1 cellular context compared by ENCODE assay signal in genomic region chr4:82889287-82889686, GRCh38.
TF ChIP-seq lines count a peak whose summit lies in the region.

No MANE protein-coding gene starts in this region.

TF ChIP-seq in HepG2, 621 proteins besides CTCF, POLR2A, EP300 and RAD21 (continued from another document and continues in another):
- no peak for TF ChIP-seq GPBP1L1 (CRISPR knock-in tag; IDR thresholded peaks at IDR 0.05)
- no peak for TF ChIP-seq RBM39 (IDR thresholded peaks at IDR 0.05; ENCODE audit: low read depth, low read length, poor library complexity, severe bottlenecking)
- TF ChIP-seq AHR (CRISPR knock-in tag; IDR thresholded peaks at IDR 0.05), result no peak
- no peak for TF ChIP-seq ZFP62 (CRISPR knock-in tag; IDR thresholded peaks at IDR 0.05)
- TF ChIP-seq ZNF607 (CRISPR knock-in tag; IDR thresholded peaks at IDR 0.05; ENCODE audit: borderline replicate concordance), result no peak
- TF ChIP-seq HDAC1 (CRISPR knock-in tag; IDR thresholded peaks at IDR 0.05), result 0 out of 2 replicates have a peak, but pooled peaks have one; percentile 22
- no peak for TF ChIP-seq ZHX2 (IDR thresholded peaks at IDR 0.05; ENCODE audit: low read depth)
- TF ChIP-seq ZHX2 (CRISPR knock-in tag; IDR thresholded peaks at IDR 0.05; ENCODE audit: borderline replicate concordance), result no peak
- TF ChIP-seq MATR3 (CRISPR knock-in tag; IDR thresholded peaks at IDR 0.05), result no peak
- peak; percentile 47; the same call in 1 of the 2 replicates for TF ChIP-seq NFIC (IDR thresholded peaks at IDR 0.05; ENCODE audit: low read length)
- TF ChIP-seq ZNF441 (CRISPR knock-in tag; IDR thresholded peaks at IDR 0.05; ENCODE audit: borderline replicate concordance), result no peak
- TF ChIP-seq ATF4 (CRISPR knock-in tag; IDR thresholded peaks at IDR 0.05), result 0 out of 4 replicates have a peak, but pooled peaks of 1 of the 2 experiments have one; percentile 9
- no peak for TF ChIP-seq SMARCE1 (IDR thresholded peaks at IDR 0.05; ENCODE audit: borderline replicate concordance)
- peak in 1 of 2 experiments; percentile 50; a peak in 1 of 4 replicates for TF ChIP-seq REST (IDR thresholded peaks at IDR 0.05; ENCODE audit: borderline replicate concordance in 1 of 2, low read depth in 1 of 2, low read length in 2 of 2)
- TF ChIP-seq SP5 (CRISPR knock-in tag; IDR thresholded peaks at IDR 0.05; ENCODE audit: borderline replicate concordance, low read depth), result no peak
- TF ChIP-seq SNAPC5 (CRISPR knock-in tag; IDR thresholded peaks at IDR 0.05; ENCODE audit: borderline replicate concordance), result no peak
- no peak for TF ChIP-seq NFE2L2 (IDR thresholded peaks at IDR 0.05; ENCODE audit: low read length)
- no peak for TF ChIP-seq NRL (CRISPR knock-in tag; IDR thresholded peaks at IDR 0.05; ENCODE audit: borderline replicate concordance)
- TF ChIP-seq RBFOX2 (IDR thresholded peaks at IDR 0.05; ENCODE audit: low read depth, low read length), result peak; percentile 71; the same call in 1 of the 2 replicates
- 0 out of 2 replicates have a peak, but pooled peaks have one; percentile 29 for TF ChIP-seq NCOA2 (CRISPR knock-in tag; IDR thresholded peaks at IDR 0.05)
- TF ChIP-seq TAF15 (IDR thresholded peaks at IDR 0.05; ENCODE audit: low read depth, low read length, poor library complexity, severe bottlenecking), result no peak
- TF ChIP-seq CEBPZ (IDR thresholded peaks at IDR 0.05; ENCODE audit: low read length), result no peak
- peak; percentile 35; the same call in 1 of the 2 replicates for TF ChIP-seq SIN3A (IDR thresholded peaks at IDR 0.05; ENCODE audit: borderline replicate concordance, low read depth, low read length)
- TF ChIP-seq MYC (CRISPR knock-in tag; IDR thresholded peaks at IDR 0.05; ENCODE audit: borderline replicate concordance), result peak; percentile 30; the same call in 1 of the 2 replicates
- 0 out of 2 replicates have a peak, but pooled peaks have one; percentile 39 for TF ChIP-seq ZNF362 (CRISPR knock-in tag; IDR thresholded peaks at IDR 0.05; ENCODE audit: borderline replicate concordance)
- no peak for TF ChIP-seq PHF5A (CRISPR knock-in tag; IDR thresholded peaks at IDR 0.05; ENCODE audit: low read depth, unreplicated experiment)
- no peak for TF ChIP-seq SRY (CRISPR knock-in tag; IDR thresholded peaks at IDR 0.05)
- TF ChIP-seq THAP7 (CRISPR knock-in tag; IDR thresholded peaks at IDR 0.05), result no peak
- no peak for TF ChIP-seq KLF6 (CRISPR knock-in tag; IDR thresholded peaks at IDR 0.05)
- TF ChIP-seq KLF16 (CRISPR knock-in tag; IDR thresholded peaks at IDR 0.05), result no peak
- TF ChIP-seq ZBTB25 (CRISPR knock-in tag; IDR thresholded peaks at IDR 0.05), result no peak
- TF ChIP-seq ZFP36L2 (CRISPR knock-in tag; IDR thresholded peaks at IDR 0.05), result no peak
- no peak for TF ChIP-seq USF2 (IDR thresholded peaks at IDR 0.05; ENCODE audit: low read depth, low read length)
- TF ChIP-seq USF2 (CRISPR knock-in tag; IDR thresholded peaks at IDR 0.05; ENCODE audit: borderline replicate concordance), result no peak
- no peak for TF ChIP-seq GATAD1 (CRISPR knock-in tag; IDR thresholded peaks at IDR 0.05)
- TF ChIP-seq ZC3H4 (CRISPR knock-in tag; IDR thresholded peaks at IDR 0.05; ENCODE audit: borderline replicate concordance), result no peak
